Comparison of ENCODE assay signal across 9 cellular contexts in the genomic region with DNA sequence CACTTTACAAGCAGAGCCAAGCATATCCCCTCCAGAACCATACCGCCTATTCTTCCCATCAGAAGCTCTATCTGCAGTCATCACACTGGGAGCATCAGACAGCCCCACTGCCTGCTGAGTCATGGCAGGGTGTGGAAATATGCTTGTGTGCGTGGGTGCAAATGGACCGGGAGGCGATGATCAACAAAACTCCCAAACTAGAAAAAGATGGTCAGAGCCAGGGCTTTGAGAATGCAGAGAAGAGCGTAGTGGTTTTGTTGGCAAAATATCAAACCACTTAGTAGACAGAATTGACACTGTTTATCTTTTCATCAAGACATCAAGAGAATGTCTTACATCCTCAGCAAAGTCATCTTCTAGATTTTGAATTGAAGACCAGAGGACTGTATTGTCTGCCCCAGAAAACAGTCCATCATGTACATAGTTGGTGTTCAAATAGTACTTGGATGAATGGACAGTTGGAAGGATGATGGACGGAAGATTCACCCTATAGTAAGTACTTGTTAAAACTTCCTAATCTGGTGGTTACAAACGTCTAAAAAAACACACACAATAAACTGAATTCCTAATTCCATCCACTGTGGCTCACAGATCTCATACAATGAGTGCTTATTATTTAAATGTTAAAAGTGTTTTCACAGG. TPM values are rescaled to one million over a fixed set of nuclear protein-coding genes. Genes with fewer than 3 reads are reported as not detected.
A peak's percentile ranks its signal among the peaks of the same experiment; 100 is the strongest.
DNase-seq lines count a peak whose midpoint lies in the region; ATAC-seq, FAIRE-seq and TF ChIP-seq lines count a peak whose summit lies in the region.
"Had no signal": no experiment of that assay in that cellular context is flagged by ENCODE, and none has a peak within 500 bp of the region (broad histone marks: within the 10 kb centered on the region; RNA-seq: fewer than 3 reads in every experiment).

No MANE protein-coding gene starts in this region.

- H3K79me2 ChIP-seq in PC-3 (ENCODE audit: low read length) = no peaks in the 10 kb centered on the region

- peak overlapping the region; percentile 34; the same call in 1 of the 2 replicates for H3K23ac ChIP-seq in IMR-90 (ENCODE audit: low read depth, low read length)

- no peaks in the 10 kb centered on the region for H3K9me3 ChIP-seq in A549
- H3K9me3 ChIP-seq in IMR-90 (ENCODE audit: control insufficient read depth, insufficient read depth, low read length) = no peaks in the 10 kb centered on the region
- H3K9me3 ChIP-seq in lung (ENCODE audit: control insufficient read depth in 2 of 2, insufficient read depth in 1 of 2, low read length in 1 of 2) = no peaks in the 10 kb centered on the region
- no peaks in the 10 kb centered on the region for H3K9me3 ChIP-seq in HAP-1
- no peaks in the 10 kb centered on the region for H3K9me3 ChIP-seq in WERI-Rb-1 (ENCODE audit: severe bottlenecking)
- no peaks in the 10 kb centered on the region for H3K9me3 ChIP-seq in PC-3 (ENCODE audit: low read length)

- H3K4me3 ChIP-seq in A549 (no peak overlapping the region), IMR-90 (ENCODE audit: insufficient read depth, low read depth, low read length) (no peak overlapping the region), lung (no peak overlapping the region), HAP-1 (no peak overlapping the region), WERI-Rb-1 (ENCODE audit: low read depth, low read length) (no peak overlapping the region), PC-3 (ENCODE audit: low read length) (no peak overlapping the region)

- in situ Hi-C loops in IMR-90 (cut with MboI; ENCODE audit: low sequenced_read_pairs) (loop anchor here (5.0 kb wide), 1 partner anchor 113 kb away; no protein-coding TSS in a partner anchor), HAP-1 (cut with MboI; ENCODE audit: low sequenced_read_pairs) (loop anchor here (10.0 kb wide), 2 partner anchors 125 to 385 kb away; partner anchors contain the start of gene TAPBPL)

- no peak overlapping the region for H3K4me3 Mint-ChIP-seq in activated naive CD8-positive, alpha-beta T cell treated with anti-CD3 and anti-CD28 coated beads for 36 hours

- TF ChIP-seq POLR2A in A549 (IDR thresholded peaks at IDR 0.05; ENCODE audit: low read length) (no peak), IMR-90 (IDR thresholded peaks at IDR 0.05; ENCODE audit: low read depth, low read length) (no peak)

- H3K14ac ChIP-seq in IMR-90 (replicated peaks; ENCODE audit: low read depth, low read length) = peak overlapping the region; percentile 66

- H2BK15ac ChIP-seq in IMR-90 (ENCODE audit: low read depth, low read length) = peak overlapping the region; percentile 6; the same call in 2 of the 3 replicates

- no peak overlapping the region for H3K9ac ChIP-seq in IMR-90 (ENCODE audit: low read depth, low read length)
- no peak overlapping the region for H3K9ac ChIP-seq in PC-3 (ENCODE audit: low read length)

- dilution Hi-C loops in IMR-90 (cut with HindIII; ENCODE audit: low sequenced_read_pairs, unreplicated experiment) = no loop called here

- H2AFZ ChIP-seq in IMR-90 (replicated peaks; ENCODE audit: low read length, poor library complexity) = peak overlapping the region; percentile 79
- no peak overlapping the region for H2AFZ ChIP-seq in PC-3 (ENCODE audit: low read length)

- FAIRE-seq in A549 (lab: Jason Lieb, UNC) = no peak

- POLR2A ChIA-PET in A549 (lab: Yijun Ruan, JAX) (interaction anchor here (1.0 kb wide), 1 partner anchor 23 kb away, joined by 3 read pairs; no protein-coding TSS in a partner anchor), IMR-90 (lab: Charles Lee; ENCODE audit: unreplicated experiment) (interaction anchor here (0.7 kb wide), 1 partner anchor 126 kb away, joined by 3 read pairs; no protein-coding TSS in a partner anchor), PC-3 (lab: Charles Lee; ENCODE audit: unreplicated experiment) (no interaction called here)

- H2AK5ac ChIP-seq in IMR-90 (ENCODE audit: low read depth, low read length) = peak overlapping the region; percentile 45; the same call in 1 of the 2 replicates

- BruUV-seq in IMR-90 (replicated peaks; lab: Mats Ljungman, UMichigan) (no TSS peak), PC-3 (replicated peaks; lab: Mats Ljungman, UMichigan) (no TSS peak)

- TF ChIP-seq RAD21 in A549 (conservative IDR thresholded peaks at IDR 0.05 in 1 of 2, IDR thresholded peaks at IDR 0.05 in 1 of 2) = no peak
- peak; percentile 41 for TF ChIP-seq RAD21 in IMR-90 (IDR thresholded peaks at IDR 0.05; ENCODE audit: low read length)

- H4K20me1 ChIP-seq in IMR-90 (ENCODE audit: insufficient read depth, low read length) (no peaks in the 10 kb centered on the region), PC-3 (ENCODE audit: low read length) (no peaks in the 10 kb centered on the region)

- H2BK5ac ChIP-seq in IMR-90 (ENCODE audit: low read depth, low read length, poor library complexity, severe bottlenecking) = peak overlapping the region; percentile 77

- H3K36me3 ChIP-seq in IMR-90 (ENCODE audit: control insufficient read depth, insufficient read depth, low read length) = no peaks in the 10 kb centered on the region
- H3K36me3 ChIP-seq in lung (ENCODE audit: control insufficient read depth in 2 of 2, insufficient read depth in 2 of 2, low read length in 2 of 2) = peaks cover 0 to 3% of the 10 kb centered on the region in 2 donors
- H3K36me3 ChIP-seq in HAP-1 (replicated peaks) = no peaks in the 10 kb centered on the region
- H3K36me3 ChIP-seq in WERI-Rb-1 = no peaks in the 10 kb centered on the region
- no peaks in the 10 kb centered on the region for H3K36me3 ChIP-seq in PC-3 (ENCODE audit: low read depth, low read length)

- peak overlapping the region; percentile 81 for H3K4ac ChIP-seq in IMR-90 (ENCODE audit: low read depth, low read length)

- H3K9me3 Mint-ChIP-seq in activated naive CD8-positive, alpha-beta T cell treated with anti-CD3 and anti-CD28 coated beads for 36 hours = no peaks in the 10 kb centered on the region

- no peak for TF ChIP-seq EP300 in A549 (IDR thresholded peaks at IDR 0.05)

- no peaks in the 10 kb centered on the region for H3F3A ChIP-seq in PC-3 (ENCODE audit: low read length, unreplicated experiment)

- peak overlapping the region; percentile 30 for H3K18ac ChIP-seq in IMR-90 (ENCODE audit: low read depth, low read length)

- H4K8ac ChIP-seq in IMR-90 (ENCODE audit: low read depth in 2 of 2, low read length in 2 of 2) = peak overlapping the region in 1 of 2 experiments; percentile 80; a peak in 1 of 4 replicates

- no peaks in the 10 kb centered on the region for H3K36me3 Mint-ChIP-seq in activated naive CD8-positive, alpha-beta T cell treated with anti-CD3 and anti-CD28 coated beads for 36 hours

- peak overlapping the region; percentile 41 for H4K5ac ChIP-seq in IMR-90 (ENCODE audit: low read depth, low read length)

- H3K4me2 ChIP-seq in A549 (no peak overlapping the region), IMR-90 (ENCODE audit: low read depth, low read length) (peak overlapping the region; percentile 11), PC-3 (ENCODE audit: low read length) (no peak overlapping the region)

- H3K4me1 ChIP-seq in A549 (0 out of 3 replicates have a peak, but pooled peaks cover 4% of the 10 kb centered on the region), IMR-90 (ENCODE audit: control insufficient read depth, insufficient read depth, low read length) (peaks cover 10% of the 10 kb centered on the region), lung (ENCODE audit: control insufficient read depth in 2 of 2, insufficient read depth in 2 of 2, low read length in 2 of 2) (peaks cover 0 to 12% of the 10 kb centered on the region in 2 donors), HAP-1 (no peaks in the 10 kb centered on the region), PC-3 (ENCODE audit: insufficient read depth, low read length) (peaks cover 9% of the 10 kb centered on the region; the same call in 1 of the 2 replicates)

- peak overlapping the region; percentile 8 for H3K27ac Mint-ChIP-seq in activated naive CD8-positive, alpha-beta T cell treated with anti-CD3 and anti-CD28 coated beads for 36 hours

- H2BK20ac ChIP-seq in IMR-90 (ENCODE audit: low read depth, low read length) = peak overlapping the region; percentile 94

- no peaks in the 10 kb centered on the region for H3K79me1 ChIP-seq in IMR-90 (ENCODE audit: low read depth in 1 of 2, low read length in 2 of 2)

- H3K27me3 ChIP-seq in IMR-90 (ENCODE audit: control insufficient read depth, insufficient read depth, low read length) (no peaks in the 10 kb centered on the region), lung (ENCODE audit: control insufficient read depth, insufficient read depth) (no peaks in the 10 kb centered on the region), HAP-1 (ENCODE audit: low read depth) (no peaks in the 10 kb centered on the region), WERI-Rb-1 (ENCODE audit: insufficient read depth, low read depth, severe bottlenecking) (no peaks in the 10 kb centered on the region), PC-3 (ENCODE audit: low read length) (no peaks in the 10 kb centered on the region)

- intact Hi-C loops in IMR-90 (cut with micrococcal nuclease) (no loop called here), PC-3 (cut with micrococcal nuclease) (loop anchor here (5.0 kb wide), 1 partner anchor 113 kb away; no protein-coding TSS in a partner anchor)

- ATAC-seq in A549 = no peak
- ATAC-seq in IMR-90 (ENCODE audit: low read depth) = peak; percentile 94
- ATAC-seq in lung (ENCODE audit: insufficient read depth, low FRiP score) = peak; percentile 47
- no peak for ATAC-seq in GM21390 (IDR thresholded peaks at IDR 0.05; ENCODE audit: unreplicated experiment)
- ATAC-seq in PC-3 = no peak
- ATAC-seq: Panc1 had no signal

- peak overlapping the region; percentile 70 for H4K91ac ChIP-seq in IMR-90 (ENCODE audit: insufficient read depth, low read depth, low read length)

- TF ChIP-seq CTCF in A549 (IDR thresholded peaks at IDR 0.05) (no peak), IMR-90 (conservative IDR thresholded peaks at IDR 0.05; ENCODE audit: low read depth, low read length) (no peak), lung (IDR thresholded peaks at IDR 0.05; ENCODE audit: control extremely low read depth, extremely low read depth) (no peak), WERI-Rb-1 (IDR thresholded peaks at IDR 0.05; ENCODE audit: low read depth, low read length) (no peak), PC-3 (conservative IDR thresholded peaks at IDR 0.05; ENCODE audit: low read depth, low read length) (no peak)

- H3K27me3 Mint-ChIP-seq in activated naive CD8-positive, alpha-beta T cell treated with anti-CD3 and anti-CD28 coated beads for 36 hours = peaks cover 6% of the 10 kb centered on the region

- CTCF ChIA-PET in A549 (lab: Yijun Ruan, JAX) (interaction anchor here (0.7 to 11.6 kb wide), 8 partner anchors 11 to 216 kb away, joined by 3 to 144 read pairs (median 8); no protein-coding TSS in a partner anchor), IMR-90 (lab: Yijun Ruan, JAX) (interaction anchor here (0.7 to 2.4 kb wide), 3 partner anchors 126 to 215 kb away, joined by 3 to 7 read pairs (median 6); no protein-coding TSS in a partner anchor), PC-3 (lab: Charles Lee) (no interaction called here)

- H2BK120ac ChIP-seq in IMR-90 (ENCODE audit: low read depth, low read length) = peak overlapping the region; percentile 87

- H3K27ac ChIP-seq in A549 = peak overlapping the region in 1 of 2 experiments; percentile 44; a peak in 2 of 6 replicates
- H3K27ac ChIP-seq in IMR-90 (ENCODE audit: insufficient read depth, low read length) = peak overlapping the region; percentile 61; the same call in 1 of the 2 replicates
- H3K27ac ChIP-seq in lung (ENCODE audit: low read depth in 1 of 2, low read length in 1 of 2) = peak overlapping the region in 1 of 2 donors; percentile 37
- H3K27ac ChIP-seq in WERI-Rb-1 = no peak overlapping the region
- H3K27ac ChIP-seq in PC-3 (ENCODE audit: low read length) = no peak overlapping the region

- no peaks in the 10 kb centered on the region for H3K9me2 ChIP-seq in PC-3 (replicated peaks; ENCODE audit: low read length)

- DNase-seq in A549 (ENCODE audit: low read depth in 1 of 2, low spot score in 1 of 2) = no peak
- DNase-seq in IMR-90 = peak; percentile 96
- DNase-seq in activated naive CD8-positive, alpha-beta T cell treated with anti-CD3 and anti-CD28 coated beads for 36 hours = no peak
- peak; percentile 45 for DNase-seq in lung (ENCODE audit: low spot score)
- DNase-seq in HAP-1 (ENCODE audit: low spot score in 2 of 2) = no peak
- DNase-seq in WERI-Rb-1 = no peak
- no peak for DNase-seq in PC-3

- H3K9me1 ChIP-seq in IMR-90 (ENCODE audit: insufficient read depth, low read length) = peaks cover 18% of the 10 kb centered on the region

- H3K56ac ChIP-seq in IMR-90 (ENCODE audit: extremely low read depth, insufficient read depth, low read length) = no peak overlapping the region; the same call in 1 of the 2 replicates

- H2AK9ac ChIP-seq in IMR-90 (replicated peaks; ENCODE audit: low read depth, low read length, poor library complexity) = peak overlapping the region; percentile 38

- peaks cover 14% of the 10 kb centered on the region for H3K4me1 Mint-ChIP-seq in activated naive CD8-positive, alpha-beta T cell treated with anti-CD3 and anti-CD28 coated beads for 36 hours

- WGBS in A549 (ENCODE audit: missing lambda C conversion rate) = 53% methylated on average over 7 of the region's 7 CpGs
- no CpG with 5 or more reads among the region's 7 CpGs for WGBS in IMR-90 (ENCODE audit: extremely low coverage in 2 of 2, insufficient read length in 1 of 2), 2 experiments
- 32 to 46% methylated on average over 7 of the region's 7 CpGs for WGBS in lung, 2 donors

RNA-seq across cellular contexts. Expression of gene VWF, which starts 54.9 kb away (rescaled TPM):
- polyA plus RNA-seq in A549 (2011; rRNA removed) = 0.01 TPM in 2 replicates
- under 0.01 TPM in 1 of 2 replicates, not detected in the other for polyA plus RNA-seq in A549 (2012; cell fraction: cytosol; rRNA removed)
- polyA plus RNA-seq in A549 (2012; cell fraction: nucleus; rRNA removed) = 0.01 TPM in 1 of 2 replicates, not detected in the other
- polyA plus RNA-seq in A549 (2017; fragmentation: RNase III; extraction: RNeasy Plus Mini Kit Qiagen cat#74134 plus additional on column Dnase treatment) = not detected in 3 replicates
- polyA minus RNA-seq in A549 (2011; rRNA and poly(A)+ RNA removed) = 0.04 TPM in 1 of 2 replicates, not detected in the other
- under 0.01 TPM in 2 replicates for total RNA-seq in IMR-90 (2012; rRNA removed)
- 0.09 and 0.10 TPM in 2 replicates for polyA plus RNA-seq in IMR-90 (2012; rRNA removed)
- polyA plus RNA-seq in IMR-90 (2012; cell fraction: cytosol; rRNA removed) = 0.04 and 0.11 TPM in 2 replicates
- 0.14 and 0.34 TPM in 2 replicates for polyA plus RNA-seq in IMR-90 (2012; cell fraction: nucleus; rRNA removed; ENCODE audit: low replicate concordance)
- under 1 TPM; 0.24 to 0.25 TPM for total RNA-seq in activated naive CD8-positive, alpha-beta T cell treated with anti-CD3 and anti-CD28 coated beads for 36 hours
- total RNA-seq in lung = 100 to 1,000 TPM; 272 to 285 TPM
- polyA plus RNA-seq in lung = 100 to 1,000 TPM in 1 of 2 donors, 10 to 100 TPM in 1; 65.6 to 226 TPM
- total RNA-seq in PC-3 (2014; rRNA removed) = not detected in 2 replicates

Comparison
In these comparisons a context has a peak if more than half of its experiments do, and no peak if none do; other contexts are left out.
1. ATAC-seq: peak in IMR-90 (single experiment) and lung (single experiment); none in A549 (0 of 2), GM21390 (single experiment) and PC-3 (single experiment).
2. DNase-seq: peak in IMR-90 (single experiment) and lung (single experiment); none in A549 (0 of 2), activated naive CD8-positive, alpha-beta T cell treated with anti-CD3 and anti-CD28 coated beads for 36 hours (single experiment), HAP-1 (0 of 2), WERI-Rb-1 (single experiment) and PC-3 (single experiment).
3. RNA of gene VWF, which starts 54.9 kb away (total RNA-seq): 272 to 285 TPM in lung; 0.24 to 0.25 TPM in activated naive CD8-positive, alpha-beta T cell treated with anti-CD3 and anti-CD28 coated beads for 36 hours, under 0.01 TPM in IMR-90 and not detected in PC-3; every median in the first group is over 100 times any median in the second.